ENCODE assay signal across 8 cellular contexts in genomic region chr14:106184771-106185170, GRCh38.
DNase-seq lines count a peak whose midpoint lies in the region; ATAC-seq and TF ChIP-seq lines count a peak whose summit lies in the region.
"Not testable (repeated sequence)": the region's sequence is repeated elsewhere in the genome, so short reads cannot be mapped to it uniquely, and the experiment has no call there.

No MANE protein-coding gene starts in this region.

- peak; percentile 90 for ATAC-seq in activated CD8-positive, alpha-beta memory T cell treated with anti-CD3 and anti-CD28 coated beads, Interleukin-2, amount 10 ng/mL, durations not matched to agents 7 days and 5 days
- ATAC-seq in upper lobe of right lung, result peak; percentile 27

- peak overlapping the region; percentile 3; the same call in 1 of the 2 replicates for H3K4me3 ChIP-seq in Jurkat, Clone E6-1 (ENCODE audit: low read length)
- not testable (repeated sequence) for H3K4me3 ChIP-seq in colonic mucosa, upper lobe of right lung

- CTCF ChIA-PET in activated CD8-positive, alpha-beta memory T cell treated with anti-CD3 and anti-CD28 coated beads, Interleukin-2, amount 10 ng/mL, durations not matched to agents 7 days and 5 days (lab: Charles Lee), result interaction anchor here (1.0 to 3.5 kb wide), 12 partner anchors 8 to 97 kb away, joined by 3 to 37 read pairs (median 4); no protein-coding TSS in a partner anchor

- intact Hi-C loops in colonic mucosa (cut with DNase I); upper lobe of right lung (cut with DNase I): not testable (repeated sequence)

- H3K4me3 Mint-ChIP-seq in activated CD8-positive, alpha-beta memory T cell treated with anti-CD3 and anti-CD28 coated beads, Interleukin-2, amount 10 ng/mL, durations not matched to agents 7 days and 5 days, result not testable (repeated sequence)

- H3K9ac ChIP-seq in colonic mucosa (ENCODE audit: low read depth in 2 of 2, low read length in 2 of 2), result not testable (repeated sequence)

- not testable (repeated sequence) for H3K27ac ChIP-seq in colonic mucosa, upper lobe of right lung

- TF ChIP-seq CTCF in colonic mucosa (IDR thresholded peaks at IDR 0.05); upper lobe of right lung (IDR thresholded peaks at IDR 0.05): not testable (repeated sequence)

- not testable (repeated sequence) for H3K9me3 ChIP-seq in colonic mucosa, upper lobe of right lung

- not testable (repeated sequence) for H3K9me3 Mint-ChIP-seq in activated CD8-positive, alpha-beta memory T cell treated with anti-CD3 and anti-CD28 coated beads, Interleukin-2, amount 10 ng/mL, durations not matched to agents 7 days and 5 days (ENCODE audit: low read depth)

- not testable (repeated sequence) for H3K27me3 ChIP-seq in colonic mucosa
- peaks cover 12% of the 10 kb centered on the region for H3K27me3 ChIP-seq in upper lobe of right lung

- H3K36me3 ChIP-seq in colonic mucosa, upper lobe of right lung: not testable (repeated sequence)

- not testable (repeated sequence) for H3K36me3 Mint-ChIP-seq in activated CD8-positive, alpha-beta memory T cell treated with anti-CD3 and anti-CD28 coated beads, Interleukin-2, amount 10 ng/mL, durations not matched to agents 7 days and 5 days

- H3K4me1 ChIP-seq in colonic mucosa, upper lobe of right lung: not testable (repeated sequence)

- H3K27me3 Mint-ChIP-seq in activated CD8-positive, alpha-beta memory T cell treated with anti-CD3 and anti-CD28 coated beads, Interleukin-2, amount 10 ng/mL, durations not matched to agents 7 days and 5 days, result peaks cover 66% of the 10 kb centered on the region

- peaks cover 37% of the 10 kb centered on the region for H3K4me1 Mint-ChIP-seq in activated CD8-positive, alpha-beta memory T cell treated with anti-CD3 and anti-CD28 coated beads, Interleukin-2, amount 10 ng/mL, durations not matched to agents 7 days and 5 days

- peak overlapping the region; percentile 63 for H3K27ac Mint-ChIP-seq in activated CD8-positive, alpha-beta memory T cell treated with anti-CD3 and anti-CD28 coated beads, Interleukin-2, amount 10 ng/mL, durations not matched to agents 7 days and 5 days

- peak; percentile 81 for DNase-seq in Jurkat, Clone E6-1 (ENCODE audit: low read depth, low spot score)
- DNase-seq in activated CD4-positive, CD25-positive, alpha-beta regulatory T cell treated with anti-CD3 and anti-CD28 coated beads, Interleukin-2, amount 50 U/mL, for 72 hours, result peak; percentile 48
- peak; percentile 91 for DNase-seq in activated CD8-positive, alpha-beta memory T cell treated with anti-CD3 and anti-CD28 coated beads, Interleukin-2, amount 10 ng/mL, durations not matched to agents 7 days and 5 days
- DNase-seq in activated effector memory CD4-positive, alpha-beta T cell treated with Interleukin-2 at 50 U/mL for 16 hours, result peak; percentile 65
- peak; percentile 21 for DNase-seq in colonic mucosa
- peak; percentile 27 for DNase-seq in stimulated activated CD4-positive, alpha-beta T cell treated with anti-CD3 and anti-CD28 coated beads, Interleukin-12 subunit alpha, Interleukin-12 subunit beta, amount 100 ng/mL, for 4 hours
- DNase-seq in stimulated activated CD8-positive, alpha-beta memory T cell treated with anti-CD3 and anti-CD28 coated beads, Interleukin-15, amount 100 ng/mL, for 48 hours (ENCODE audit: low read depth in 2 of 2), result peak; percentile 58 to 59
- DNase-seq in upper lobe of right lung, result not testable (repeated sequence)
